In the genomic region with DNA sequence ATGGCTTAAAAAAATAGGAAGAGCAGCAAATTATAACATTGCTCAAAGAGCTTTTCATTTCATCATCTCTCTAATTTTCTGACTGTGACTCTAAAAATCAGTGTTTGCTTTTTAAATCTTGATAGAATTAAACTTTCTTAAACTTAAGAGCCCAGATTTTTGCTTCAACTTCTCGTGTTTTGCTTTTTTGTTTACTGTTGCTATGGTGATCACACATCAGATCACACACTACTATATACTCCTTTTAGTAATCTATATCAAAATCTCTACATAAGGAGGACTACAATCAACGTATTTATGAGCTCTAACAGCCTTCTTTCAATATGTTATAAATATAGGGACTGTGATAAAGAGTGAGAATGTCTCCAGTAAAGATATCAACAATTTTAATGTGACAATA, we compare ENCODE assay signal across 22 cellular contexts.
DNase-seq lines count a peak whose midpoint lies in the region; ATAC-seq, FAIRE-seq and TF ChIP-seq lines count a peak whose summit lies in the region.
"Had no signal": no experiment of that assay in that cellular context is flagged by ENCODE, and none has a peak within 500 bp of the region (broad histone marks: within the 10 kb centered on the region; RNA-seq: fewer than 3 reads in every experiment).

No MANE protein-coding gene starts in this region.

- FAIRE-seq in A549 (lab: Jason Lieb, UNC) = no peak
- FAIRE-seq: GM12891 had no signal

- no peaks in the 10 kb centered on the region for H3K4me1 ChIP-seq in A549
- H3K4me1 ChIP-seq in GM23338 (ENCODE audit: insufficient read depth) = no peaks in the 10 kb centered on the region
- H3K4me1 ChIP-seq: Peyer's patch had no signal

- ATAC-seq in A549 (no peak), GM23338 (no peak), sciatic nerve (no peak), natural killer cell (no peak)

- H3K36me3 Mint-ChIP-seq in GM23338 (ENCODE audit: low read depth) = no peaks in the 10 kb centered on the region
- H3K36me3 Mint-ChIP-seq in endothelial cell (ENCODE audit: low read depth, unreplicated experiment) = no peaks in the 10 kb centered on the region
- peaks cover 6% of the 10 kb centered on the region for H3K36me3 Mint-ChIP-seq in natural killer cell
- H3K36me3 Mint-ChIP-seq: CD14-positive monocyte, IgD-negative memory B cell had no signal

- TF ChIP-seq RAD21 in A549 (conservative IDR thresholded peaks at IDR 0.05 in 1 of 2, IDR thresholded peaks at IDR 0.05 in 1 of 2) = no peak

- POLR2A ChIA-PET in A549 (lab: Yijun Ruan, JAX) = no interaction called here

- WGBS in A549 (ENCODE audit: missing lambda C conversion rate) = 2% methylated on average over 2 of the region's 2 CpGs

- TF ChIP-seq POLR2A in A549 (IDR thresholded peaks at IDR 0.05; ENCODE audit: low read length) = no peak

- no peak overlapping the region for H3K4me3 Mint-ChIP-seq in GM23338
- no peak overlapping the region for H3K4me3 Mint-ChIP-seq in endothelial cell (ENCODE audit: unreplicated experiment)
- no peak overlapping the region for H3K4me3 Mint-ChIP-seq in natural killer cell
- H3K4me3 Mint-ChIP-seq: B cell, CD14-positive monocyte, H9, IgD-negative memory B cell had no signal

- CTCF ChIA-PET in A549 (lab: Yijun Ruan, JAX) = no interaction called here

- H3K9me3 ChIP-seq in A549 = no peaks in the 10 kb centered on the region
- H3K9me3 ChIP-seq in SU-DHL-6 (ENCODE audit: insufficient read depth, low read length) = no peaks in the 10 kb centered on the region
- H3K9me3 ChIP-seq: MG63, Peyer's patch had no signal

- H3K4me1 Mint-ChIP-seq in GM23338 (peaks cover 3% of the 10 kb centered on the region; the same call in 2 of the 3 replicates), endothelial cell (ENCODE audit: unreplicated experiment) (no peaks in the 10 kb centered on the region), natural killer cell (no peaks in the 10 kb centered on the region)
- H3K4me1 Mint-ChIP-seq: B cell, CD14-positive monocyte, IgD-negative memory B cell had no signal

- no peaks in the 10 kb centered on the region; the same call in 1 of the 2 replicates for H3K9me2 ChIP-seq in GM23338 (ENCODE audit: insufficient read depth)
- no peaks in the 10 kb centered on the region for H3K9me2 ChIP-seq in SU-DHL-6 (replicated peaks; ENCODE audit: insufficient read depth, low read length)

- intact Hi-C loops in sciatic nerve (cut with DNase I) = no loop called here
- intact Hi-C loops in natural killer cell (cut with micrococcal nuclease) = no loop called here

- DNase-seq in A549 (ENCODE audit: low read depth in 1 of 2, low spot score in 1 of 2) (no peak), GM23338 (ENCODE audit: low spot score) (peak; percentile 7), endothelial cell (ENCODE audit: low spot score) (no peak), sciatic nerve (ENCODE audit: low spot score) (no peak), natural killer cell (no peak), pons (ENCODE audit: low spot score) (no peak), occipital lobe (lab: John Stamatoyannopoulos, UW) (no peak)
- DNase-seq: DMS79 treated with DMSO at 0.1 percent for 48 hours, H9, Karpas-422, MG63, NCI-H1048, NCI-H1436 treated with DMSO at 0.1 percent for 48 hours, NCI-H2227 treated with DMSO at 0.1 percent for 48 hours, NCI-H524, NCI-H82, Peyer's patch had no signal

- no peak for TF ChIP-seq CTCF in A549 (IDR thresholded peaks at IDR 0.05)
- no peak for TF ChIP-seq CTCF in GM23338 (conservative IDR thresholded peaks at IDR 0.05; ENCODE audit: low read depth in 2 of 2)
- TF ChIP-seq CTCF in SU-DHL-6 (IDR thresholded peaks at IDR 0.05; ENCODE audit: insufficient read depth, low read length, poor library complexity, severe bottlenecking) = no peak
- TF ChIP-seq CTCF in endothelial cell (IDR thresholded peaks at IDR 0.05; ENCODE audit: unreplicated experiment) = no peak
- TF ChIP-seq CTCF in natural killer cell (IDR thresholded peaks at IDR 0.05) = no peak

- H2AFZ ChIP-seq in GM23338 = no peak overlapping the region
- peak overlapping the region; percentile 2 for H2AFZ ChIP-seq in SU-DHL-6 (ENCODE audit: low read depth, low read length, severe bottlenecking)

- no peak for TF ChIP-seq EP300 in A549 (IDR thresholded peaks at IDR 0.05)

- H3K4me3 ChIP-seq in A549 (no peak overlapping the region), GM23338 (no peak overlapping the region), SU-DHL-6 (ENCODE audit: insufficient read depth, low read length, poor library complexity, severe bottlenecking) (no peak overlapping the region)
- H3K4me3 ChIP-seq: MG63, Peyer's patch had no signal

- no peaks in the 10 kb centered on the region for H3K36me3 ChIP-seq in GM23338 (ENCODE audit: insufficient read depth)
- H3K36me3 ChIP-seq in SU-DHL-6 (ENCODE audit: low read length) = no peaks in the 10 kb centered on the region
- H3K36me3 ChIP-seq: MG63, Peyer's patch had no signal

- H3K27ac ChIP-seq in A549 (no peak overlapping the region), GM23338 (ENCODE audit: low read depth) (no peak overlapping the region), SU-DHL-6 (ENCODE audit: low read depth, low read length) (no peak overlapping the region)
- H3K27ac ChIP-seq: Peyer's patch had no signal

- no peak overlapping the region for H3K9ac ChIP-seq in SU-DHL-6 (ENCODE audit: low read length)

- H3K27me3 Mint-ChIP-seq in GM23338 (ENCODE audit: insufficient read depth, low read depth, poor library complexity) = no peaks in the 10 kb centered on the region
- no peaks in the 10 kb centered on the region for H3K27me3 Mint-ChIP-seq in endothelial cell (ENCODE audit: unreplicated experiment)
- no peaks in the 10 kb centered on the region for H3K27me3 Mint-ChIP-seq in natural killer cell (ENCODE audit: low read depth in 2 of 2)
- H3K27me3 Mint-ChIP-seq: B cell, IgD-negative memory B cell had no signal

- H3K9me3 Mint-ChIP-seq in GM23338 (no peaks in the 10 kb centered on the region), endothelial cell (ENCODE audit: unreplicated experiment) (no peaks in the 10 kb centered on the region), natural killer cell (peaks cover 7 to 15% of the 10 kb centered on the region in 2 donors)
- H3K9me3 Mint-ChIP-seq: H9 had no signal

- H3K79me2 ChIP-seq in GM23338 (replicated peaks; ENCODE audit: insufficient read depth) (no peaks in the 10 kb centered on the region), SU-DHL-6 (ENCODE audit: insufficient read depth, low read length) (no peaks in the 10 kb centered on the region)

- 0 out of 2 replicates have a peak overlapping the region, but pooled peaks have one; percentile 60 for H3K27ac Mint-ChIP-seq in GM23338
- H3K27ac Mint-ChIP-seq in endothelial cell (ENCODE audit: unreplicated experiment) = peak overlapping the region; percentile 3
- H3K27ac Mint-ChIP-seq in natural killer cell = no peak overlapping the region
- H3K27ac Mint-ChIP-seq: B cell, CD14-positive monocyte, H9, IgD-negative memory B cell had no signal

- H3F3A ChIP-seq in GM23338 (replicated peaks; ENCODE audit: low read depth) (no peaks in the 10 kb centered on the region), SU-DHL-6 (ENCODE audit: insufficient read depth) (no peaks in the 10 kb centered on the region)

- H3K4me2 ChIP-seq in A549 = peak overlapping the region; percentile 28; the same call in 1 of the 3 replicates
- H3K4me2 ChIP-seq in GM23338 = no peak overlapping the region
- no peak overlapping the region for H3K4me2 ChIP-seq in SU-DHL-6 (ENCODE audit: low read depth, low read length, poor library complexity, severe bottlenecking)

- H3K27me3 ChIP-seq in GM23338 (ENCODE audit: insufficient read depth) (no peaks in the 10 kb centered on the region), SU-DHL-6 (ENCODE audit: low read length) (no peaks in the 10 kb centered on the region)
- H3K27me3 ChIP-seq: MG63, Peyer's patch had no signal

- H4K20me1 ChIP-seq in GM23338 (replicated peaks; ENCODE audit: insufficient read depth) (no peaks in the 10 kb centered on the region), SU-DHL-6 (ENCODE audit: low read depth, low read length) (no peaks in the 10 kb centered on the region)

TF ChIP-seq in A549, 52 proteins besides CTCF, POLR2A, EP300 and RAD21 (continues in another document):
- TF ChIP-seq ZNF302 (CRISPR knock-in tag; IDR thresholded peaks at IDR 0.05) (no peak), ESRRA (IDR thresholded peaks at IDR 0.05; ENCODE audit: borderline replicate concordance, low read length) (no peak), RARB (CRISPR knock-in tag; IDR thresholded peaks at IDR 0.05) (no peak), NR3C1 (IDR thresholded peaks at IDR 0.05) (no peak)

TF ChIP-seq in GM23338, 12 proteins besides CTCF, POLR2A, EP300 and RAD21 (continues in another document):
- TF ChIP-seq ZNF114 (CRISPR knock-in tag; IDR thresholded peaks at IDR 0.05) (no peak), ZNF331 (CRISPR knock-in tag; IDR thresholded peaks at IDR 0.05; ENCODE audit: low read depth) (no peak), NANOG (IDR thresholded peaks at IDR 0.05; ENCODE audit: borderline replicate concordance) (no peak), EZH2 (IDR thresholded peaks at IDR 0.05; ENCODE audit: low read depth, unreplicated experiment) (no peak), CREB1 (CRISPR knock-in tag; IDR thresholded peaks at IDR 0.05; ENCODE audit: low read depth) (no peak), JUNB (IDR thresholded peaks at IDR 0.05; ENCODE audit: unreplicated experiment) (no peak)

Comparison
In these comparisons a context has a peak if more than half of its experiments do, and no peak if none do; other contexts are left out.
1. H3K27ac Mint-ChIP-seq: peak in GM23338 (single experiment) and endothelial cell (single experiment); none in natural killer cell (0 of 2).